Comparison of ENCODE assay signal across 3 cellular contexts in genomic region chr22:24326266-24326665, GRCh38.
TF ChIP-seq lines count a peak whose summit lies in the region.

No MANE protein-coding gene starts in this region.

TF ChIP-seq in SK-N-SH, 30 proteins besides CTCF, POLR2A, EP300 and RAD21 (continued from another document):
- TF ChIP-seq ZBTB33 (IDR thresholded peaks at IDR 0.05; ENCODE audit: borderline replicate concordance, low read depth) (no peak), FOSL2 (IDR thresholded peaks at IDR 0.05; ENCODE audit: borderline replicate concordance, low read depth) (no peak), SIN3A (IDR thresholded peaks at IDR 0.05; ENCODE audit: borderline replicate concordance, low read depth, low read length) (no peak), MEF2A (IDR thresholded peaks at IDR 0.05; ENCODE audit: borderline replicate concordance, low read depth) (no peak), PBX3 (IDR thresholded peaks at IDR 0.05) (no peak), TAF1 (IDR thresholded peaks at IDR 0.05; ENCODE audit: borderline replicate concordance, low read depth, low read length) (no peak), NRF1 (IDR thresholded peaks at IDR 0.05; ENCODE audit: low read depth, low read length) (no peak), USF1 (IDR thresholded peaks at IDR 0.05; ENCODE audit: borderline replicate concordance, low read depth) (no peak), RCOR1 (IDR thresholded peaks at IDR 0.05; ENCODE audit: low read length) (peak; percentile 29; the same call in 1 of the 2 replicates), TCF12 (IDR thresholded peaks at IDR 0.05) (no peak), YY1 (IDR thresholded peaks at IDR 0.05; ENCODE audit: low read depth) (no peak), MAX (IDR thresholded peaks at IDR 0.05; ENCODE audit: low read depth) (no peak)
TF ChIP-seq in SK-N-SH: peak in this region for 2.

TF ChIP-seq in SK-N-SH treated with all-trans-retinoic acid at 6 μM for 48 hours, 23 proteins besides CTCF, POLR2A, EP300 and RAD21 (continued from another document):
- no peak for TF ChIP-seq CSRNP3 (CRISPR knock-in tag; IDR thresholded peaks at IDR 0.05)
- TF ChIP-seq ZFP30 (CRISPR knock-in tag; IDR thresholded peaks at IDR 0.05): no peak
- TF ChIP-seq ZNF8 (CRISPR knock-in tag; IDR thresholded peaks at IDR 0.05): no peak
TF ChIP-seq in SK-N-SH treated with all-trans-retinoic acid at 6 μM for 48 hours: peak in this region for 0.

TF ChIP-seq in WTC11, 78 proteins besides CTCF, POLR2A, EP300 and RAD21 (continued from another document):
- TF ChIP-seq CDX4 (CRISPR knock-in tag; IDR thresholded peaks at IDR 0.05; ENCODE audit: borderline replicate concordance) (no peak), IRF2 (CRISPR knock-in tag; IDR thresholded peaks at IDR 0.05; ENCODE audit: borderline replicate concordance, low read depth) (no peak), SMAD3 (CRISPR knock-in tag; IDR thresholded peaks at IDR 0.05; ENCODE audit: borderline replicate concordance) (no peak), CBFB (CRISPR knock-in tag; IDR thresholded peaks at IDR 0.05; ENCODE audit: low read depth) (no peak), ZNF671 (CRISPR knock-in tag; IDR thresholded peaks at IDR 0.05) (no peak), NFATC4 (CRISPR knock-in tag; IDR thresholded peaks at IDR 0.05) (no peak), IRF1 (CRISPR knock-in tag; IDR thresholded peaks at IDR 0.05) (no peak), ZBTB21 (CRISPR knock-in tag; IDR thresholded peaks at IDR 0.05; ENCODE audit: borderline replicate concordance) (no peak), MXD4 (CRISPR knock-in tag; IDR thresholded peaks at IDR 0.05; ENCODE audit: borderline replicate concordance) (no peak), STAT6 (CRISPR knock-in tag; conservative IDR thresholded peaks at IDR 0.05; ENCODE audit: low read depth) (no peak), HMGA2 (CRISPR knock-in tag; IDR thresholded peaks at IDR 0.05) (no peak)
